In genomic region chr1:91725961-91726704, GRCh38 we compare ENCODE assay signal across 11 cellular contexts.
DNase-seq lines count a peak whose midpoint lies in the region; ATAC-seq and TF ChIP-seq lines count a peak whose summit lies in the region.
"Had no signal": no experiment of that assay in that cellular context is flagged by ENCODE, and none has a peak within 500 bp of the region (broad histone marks: within the 10 kb centered on the region; RNA-seq: fewer than 3 reads in every experiment).

No MANE protein-coding gene starts in this region.

- DNase-seq in AG04449 (ENCODE audit: low read depth, low spot score) (peak; percentile 79), T1000 (lab: John Stamatoyannopoulos, UW) (peak; percentile 15), fibroblast of peridontal ligament (ENCODE audit: extremely low read depth) (peak; percentile 96), WERI-Rb-1 (no peak), ureter (ENCODE audit: low spot score) (no peak)
- DNase-seq in natural killer cell treated with Interleukin-12 subunit alpha and Interleukin-12 subunit beta and Interleukin-15 and Interleukin-18, amount 100 ng/mL, for 72 hours (ENCODE audit: low spot score) = no peak
- DNase-seq: activated naive CD4-positive, alpha-beta T cell; NCI-H187 had no signal

- no peaks in the 10 kb centered on the region for H3K9me3 ChIP-seq in WERI-Rb-1 (ENCODE audit: severe bottlenecking)

- TF ChIP-seq CTCF in AG04449 (IDR thresholded peaks at IDR 0.05; ENCODE audit: insufficient read depth, low read length, missing control alignments) (no peak), WERI-Rb-1 (IDR thresholded peaks at IDR 0.05; ENCODE audit: low read depth, low read length) (no peak)

- no peaks in the 10 kb centered on the region for H3K27me3 Mint-ChIP-seq in natural killer cell treated with Interleukin-12 subunit alpha and Interleukin-12 subunit beta and Interleukin-15 and Interleukin-18, amount 100 ng/mL, for 72 hours

- H3K4me3 ChIP-seq in AG04449 (ENCODE audit: low read depth, low read length) (no peak overlapping the region), WERI-Rb-1 (ENCODE audit: low read depth, low read length) (no peak overlapping the region)

- POLR2A ChIA-PET in AG04449 (lab: Yijun Ruan, JAX) = interaction anchor here (1.2 kb wide), 1 partner anchor 10 kb away, joined by 7 read pairs; no protein-coding TSS in a partner anchor

- CTCF ChIA-PET in AG04449 (lab: Yijun Ruan, JAX) = no interaction called here

- peak overlapping the region; percentile 70 to 94 for H3K27ac Mint-ChIP-seq in natural killer cell treated with Interleukin-12 subunit alpha and Interleukin-12 subunit beta and Interleukin-15 and Interleukin-18, amount 100 ng/mL, for 72 hours

- peaks cover 37% of the 10 kb centered on the region for H3K36me3 Mint-ChIP-seq in natural killer cell treated with Interleukin-12 subunit alpha and Interleukin-12 subunit beta and Interleukin-15 and Interleukin-18, amount 100 ng/mL, for 72 hours

- no peaks in the 10 kb centered on the region for H3K27me3 ChIP-seq in WERI-Rb-1 (ENCODE audit: insufficient read depth, low read depth, severe bottlenecking)

- H3K36me3 ChIP-seq in WERI-Rb-1 = no peaks in the 10 kb centered on the region

- peaks cover 3% of the 10 kb centered on the region for H3K9me3 Mint-ChIP-seq in natural killer cell treated with Interleukin-12 subunit alpha and Interleukin-12 subunit beta and Interleukin-15 and Interleukin-18, amount 100 ng/mL, for 72 hours

- no peak overlapping the region for H3K27ac ChIP-seq in WERI-Rb-1
- H3K27ac ChIP-seq: C4-2B had no signal

- peaks cover 53 to 62% of the 10 kb centered on the region in 2 donors for H3K4me1 Mint-ChIP-seq in natural killer cell treated with Interleukin-12 subunit alpha and Interleukin-12 subunit beta and Interleukin-15 and Interleukin-18, amount 100 ng/mL, for 72 hours (ENCODE audit: low read depth in 2 of 2)

- H3K4me3 Mint-ChIP-seq in natural killer cell treated with Interleukin-12 subunit alpha and Interleukin-12 subunit beta and Interleukin-15 and Interleukin-18, amount 100 ng/mL, for 72 hours = peak overlapping the region; percentile 50

- ATAC-seq in natural killer cell treated with Interleukin-12 subunit alpha and Interleukin-12 subunit beta and Interleukin-15 and Interleukin-18, amount 100 ng/mL, for 72 hours = peak in 1 of 2 donors; percentile 25
- ATAC-seq in GM18519 (IDR thresholded peaks at IDR 0.05; ENCODE audit: low FRiP score, unreplicated experiment) (no peak), HG03108 (IDR thresholded peaks at IDR 0.05; ENCODE audit: unreplicated experiment) (no peak)

Comparison
In these comparisons a context has a peak if more than half of its experiments do, and no peak if none do; other contexts are left out.
1. DNase-seq: peak in AG04449 (single experiment), T1000 (single experiment) and fibroblast of peridontal ligament (single experiment); none in natural killer cell treated with Interleukin-12 subunit alpha and Interleukin-12 subunit beta and Interleukin-15 and Interleukin-18, amount 100 ng/mL, for 72 hours (single experiment), WERI-Rb-1 (single experiment) and ureter (single experiment).